Comparison of ENCODE assay signal across 26 cellular contexts in genomic region chr6:32906539-32906938, GRCh38. TPM values are rescaled to one million over a fixed set of nuclear protein-coding genes. Genes with fewer than 3 reads are reported as not detected.
A peak's percentile ranks its signal among the peaks of the same experiment; 100 is the strongest.
DNase-seq lines count a peak whose midpoint lies in the region; ATAC-seq, FAIRE-seq and TF ChIP-seq lines count a peak whose summit lies in the region.
"Had no signal": no experiment of that assay in that cellular context is flagged by ENCODE, and none has a peak within 500 bp of the region (broad histone marks: within the 10 kb centered on the region; RNA-seq: fewer than 3 reads in every experiment).

No MANE protein-coding gene starts in this region.

- DNase-seq in BJ (ENCODE audit: low read depth) (peak; percentile 19), LHCN-M2 (ENCODE audit: low read depth) (peak; percentile 59), bronchial epithelial cell (ENCODE audit: low read depth) (peak; percentile 55), kidney epithelial cell (ENCODE audit: low read depth) (peak; percentile 43), kidney (no peak), NCI-H69 (lab: John Stamatoyannopoulos, UW) (no peak), GM23338 (ENCODE audit: low spot score) (no peak)
- DNase-seq: activated B cell treated with CpG ODN at 0.5 μM for 24 hours; activated naive CD8-positive, alpha-beta T cell treated with anti-CD3 and anti-CD28 coated beads, Interleukin-2, amount 10 ng/mL, durations not matched to agents 7 days and 5 days; activated T-cell treated with anti-CD3 and anti-CD28 coated beads, Interleukin-2, amount 50 U/mL, for 72 hours; BE2C; caudate nucleus; effector memory CD8-positive, alpha-beta T cell; naive B cell; NCI-H1436; NCI-H345; NK-92 treated with Interleukin-12 subunit alpha and Interleukin-12 subunit beta, amount 100 ng/mL, for 24 hours; stimulated activated CD4-positive, alpha-beta T cell treated with anti-CD3 and anti-CD28 coated beads, Interleukin-4, amount 100 ng/mL, for 4 hours; stimulated activated CD8-positive, alpha-beta memory T cell treated with anti-CD3 and anti-CD28 coated beads, Interleukin-4, amount 100 ng/mL, for 48 hours; T-helper 2 cell had no signal

- H3F3A ChIP-seq in GM23338 (replicated peaks; ENCODE audit: low read depth), result no peaks in the 10 kb centered on the region

- no peaks in the 10 kb centered on the region for H3K79me2 ChIP-seq in GM23338 (replicated peaks; ENCODE audit: insufficient read depth)

- no peak overlapping the region for H3K27ac Mint-ChIP-seq in GM23338
- H3K27ac Mint-ChIP-seq: activated B cell treated with CpG ODN at 0.5 μM for 24 hours; activated naive CD8-positive, alpha-beta T cell treated with anti-CD3 and anti-CD28 coated beads, Interleukin-2, amount 10 ng/mL, durations not matched to agents 7 days and 5 days; activated T-cell treated with anti-CD3 and anti-CD28 coated beads, Interleukin-2, amount 50 U/mL, for 72 hours; effector memory CD8-positive, alpha-beta T cell; naive B cell had no signal

- no peaks in the 10 kb centered on the region for H4K20me1 ChIP-seq in GM23338 (replicated peaks; ENCODE audit: insufficient read depth)

- no peaks in the 10 kb centered on the region for H3K9me3 ChIP-seq in kidney (ENCODE audit: control insufficient read depth in 1 of 2, low read length in 2 of 2)
- H3K9me3 ChIP-seq: BE2C, gastroesophageal sphincter, suprapubic skin had no signal

- H3K27me3 ChIP-seq in BJ (ENCODE audit: control insufficient read depth, insufficient read depth, low read length) (no peaks in the 10 kb centered on the region), bronchial epithelial cell (ENCODE audit: control insufficient read depth, insufficient read depth, low read length) (peaks cover 3% of the 10 kb centered on the region), kidney epithelial cell (ENCODE audit: control insufficient read depth, insufficient read depth, low read length) (no peaks in the 10 kb centered on the region), GM23338 (ENCODE audit: insufficient read depth) (no peaks in the 10 kb centered on the region)

- no peak overlapping the region for H3K27ac ChIP-seq in kidney (ENCODE audit: low read depth in 2 of 2, low read length in 2 of 2)
- H3K27ac ChIP-seq in GM23338 (ENCODE audit: low read depth), result no peak overlapping the region
- H3K27ac ChIP-seq: gastroesophageal sphincter, suprapubic skin had no signal

- no peaks in the 10 kb centered on the region for H3K27me3 Mint-ChIP-seq in GM23338 (ENCODE audit: insufficient read depth, low read depth, poor library complexity)
- H3K27me3 Mint-ChIP-seq: activated B cell treated with CpG ODN at 0.5 μM for 24 hours, naive B cell had no signal

- ATAC-seq in HG03432 (IDR thresholded peaks at IDR 0.05; ENCODE audit: unreplicated experiment) (no peak), GM23338 (no peak)
- ATAC-seq: activated T-cell treated with anti-CD3 and anti-CD28 coated beads, Interleukin-2, amount 50 U/mL, for 72 hours; effector memory CD8-positive, alpha-beta T cell; gastroesophageal sphincter had no signal

- no peaks in the 10 kb centered on the region for H3K4me1 Mint-ChIP-seq in GM23338
- H3K4me1 Mint-ChIP-seq: activated naive CD8-positive, alpha-beta T cell treated with anti-CD3 and anti-CD28 coated beads, Interleukin-2, amount 10 ng/mL, durations not matched to agents 7 days and 5 days had no signal

- no peaks in the 10 kb centered on the region for H3K36me3 Mint-ChIP-seq in GM23338 (ENCODE audit: low read depth)

- no peak overlapping the region for H3K4me2 ChIP-seq in GM23338
- H3K4me2 ChIP-seq: smooth muscle cell had no signal

- H2AFZ ChIP-seq in GM23338, result no peak overlapping the region

- H3K9ac ChIP-seq in kidney (ENCODE audit: low read length in 2 of 2), result no peak overlapping the region

- FAIRE-seq in bronchial epithelial cell (lab: Jason Lieb, UNC) (no peak), kidney (lab: Jason Lieb, UNC) (no peak)
- FAIRE-seq: H1 had no signal

- H3K4me1 ChIP-seq in kidney (ENCODE audit: control insufficient read depth in 1 of 2, insufficient read depth in 1 of 2, low read depth in 1 of 2, low read length in 2 of 2) (no peaks in the 10 kb centered on the region), GM23338 (ENCODE audit: insufficient read depth) (no peaks in the 10 kb centered on the region)
- H3K4me1 ChIP-seq: BE2C, gastroesophageal sphincter, suprapubic skin had no signal

- no peak for TF ChIP-seq CTCF in BJ (IDR thresholded peaks at IDR 0.05; ENCODE audit: insufficient read depth, low read depth, low read length)
- TF ChIP-seq CTCF in bronchial epithelial cell (IDR thresholded peaks at IDR 0.05; ENCODE audit: insufficient read depth, low read length, severe bottlenecking), result no peak
- TF ChIP-seq CTCF in kidney epithelial cell (IDR thresholded peaks at IDR 0.05; ENCODE audit: insufficient read depth, low read length, poor library complexity, severe bottlenecking), result no peak
- TF ChIP-seq CTCF in kidney (IDR thresholded peaks at IDR 0.05; ENCODE audit: borderline replicate concordance, extremely low read depth, insufficient read depth), result no peak
- TF ChIP-seq CTCF in GM23338 (conservative IDR thresholded peaks at IDR 0.05; ENCODE audit: low read depth in 2 of 2), result no peak

- H3K9me3 Mint-ChIP-seq in GM23338, result no peaks in the 10 kb centered on the region
- H3K9me3 Mint-ChIP-seq: activated B cell treated with CpG ODN at 0.5 μM for 24 hours; activated naive CD8-positive, alpha-beta T cell treated with anti-CD3 and anti-CD28 coated beads, Interleukin-2, amount 10 ng/mL, durations not matched to agents 7 days and 5 days; activated T-cell treated with anti-CD3 and anti-CD28 coated beads, Interleukin-2, amount 50 U/mL, for 72 hours; effector memory CD8-positive, alpha-beta T cell; naive B cell had no signal

- no peaks in the 10 kb centered on the region for H3K9me2 ChIP-seq in GM23338 (ENCODE audit: insufficient read depth)

- H3K4me3 Mint-ChIP-seq in GM23338, result no peak overlapping the region
- H3K4me3 Mint-ChIP-seq: activated B cell treated with CpG ODN at 0.5 μM for 24 hours; activated naive CD8-positive, alpha-beta T cell treated with anti-CD3 and anti-CD28 coated beads, Interleukin-2, amount 10 ng/mL, durations not matched to agents 7 days and 5 days; activated T-cell treated with anti-CD3 and anti-CD28 coated beads, Interleukin-2, amount 50 U/mL, for 72 hours; effector memory CD8-positive, alpha-beta T cell; naive B cell had no signal

- POLR2A ChIA-PET in BJ (lab: Charles Lee), result no interaction called here

- H3K36me3 ChIP-seq in BJ (ENCODE audit: control insufficient read depth, insufficient read depth, low read length), result no peaks in the 10 kb centered on the region
- no peaks in the 10 kb centered on the region for H3K36me3 ChIP-seq in bronchial epithelial cell (ENCODE audit: control insufficient read depth, insufficient read depth, low read length)
- no peaks in the 10 kb centered on the region for H3K36me3 ChIP-seq in kidney epithelial cell (ENCODE audit: control insufficient read depth, insufficient read depth, low read length)
- no peaks in the 10 kb centered on the region for H3K36me3 ChIP-seq in kidney (ENCODE audit: control insufficient read depth in 1 of 2, insufficient read depth in 2 of 2, low read length in 2 of 2)
- H3K36me3 ChIP-seq in GM23338 (ENCODE audit: insufficient read depth), result no peaks in the 10 kb centered on the region
- H3K36me3 ChIP-seq: BE2C had no signal

- CTCF ChIA-PET in BJ (lab: Yijun Ruan, JAX), result interaction anchor here (0.8 to 3.3 kb wide), 3 partner anchors 12 to 41 kb away, joined by 3 to 7 read pairs (median 6); no protein-coding TSS in a partner anchor

- H3K4me3 ChIP-seq in BJ (ENCODE audit: low read depth, low read length), result no peak overlapping the region
- H3K4me3 ChIP-seq in bronchial epithelial cell (ENCODE audit: low read depth, low read length), result no peak overlapping the region
- H3K4me3 ChIP-seq in kidney epithelial cell (ENCODE audit: low read depth, low read length), result no peak overlapping the region
- no peak overlapping the region for H3K4me3 ChIP-seq in kidney (ENCODE audit: low read length in 2 of 2)
- no peak overlapping the region for H3K4me3 ChIP-seq in GM23338
- H3K4me3 ChIP-seq: gastroesophageal sphincter, lung, smooth muscle cell, suprapubic skin had no signal

- intact Hi-C loops in kidney (cut with DNase I), result no loop called here

RNA-seq across cellular contexts. Expression of gene HLA-DMB, which starts 34.3 kb away (rescaled TPM):
- polyA plus RNA-seq in BJ (2011; rRNA removed) (not detected in 2 replicates), kidney (ENCODE audit: insufficient read depth, low read depth, low replicate concordance) (45.5 TPM), GM23338 (2016; fragmentation: Nextera tagmentation; extraction: Ambion mirVana) (0.70 and 1.4 TPM in 2 replicates)
- polyA minus RNA-seq in BJ (2011; rRNA and poly(A)+ RNA removed), result not detected in 2 replicates
- total RNA-seq in LHCN-M2 (2014; rRNA removed) (0.38 TPM in 1 of 2 replicates, not detected in the other), bronchial epithelial cell (0.26 and 0.38 TPM in 2 replicates), kidney epithelial cell (1.0 and 2.3 TPM in 2 replicates), kidney (78.0 TPM)
- polyA plus RNA-seq in LHCN-M2 (2012), result 0.10 TPM
- total RNA-seq in GM23338 (2014; rRNA removed; shearing (Covaris generic)), result 1.3 and 1.6 TPM in 2 replicates
- total RNA-seq: smooth muscle cell had no signal
- polyA plus RNA-seq: smooth muscle cell had no signal

RNA-seq across cellular contexts. Expression of gene HLA-DMA, which starts 46.4 kb away (rescaled TPM):
- polyA plus RNA-seq in BJ (2011; rRNA removed), result 3.5 and 3.8 TPM in 2 replicates
- 0.72 and 2.2 TPM in 2 replicates for polyA minus RNA-seq in BJ (2011; rRNA and poly(A)+ RNA removed)
- 1.9 and 4.0 TPM in 2 replicates for total RNA-seq in LHCN-M2 (2014; rRNA removed)
- polyA plus RNA-seq in LHCN-M2 (2012), result 3.3 TPM
- 0.26 and 2.8 TPM in 2 replicates for total RNA-seq in bronchial epithelial cell
- total RNA-seq in kidney epithelial cell, result 1.6 and 4.7 TPM in 2 replicates
- total RNA-seq in kidney, result 98.5 TPM
- 101 TPM for polyA plus RNA-seq in kidney (ENCODE audit: insufficient read depth, low read depth, low replicate concordance)
- 3.5 and 5.2 TPM in 2 replicates for total RNA-seq in GM23338 (2014; rRNA removed; shearing (Covaris generic))
- 6.2 and 8.1 TPM in 2 replicates for polyA plus RNA-seq in GM23338 (2016; fragmentation: Nextera tagmentation; extraction: Ambion mirVana)

RNA-seq across cellular contexts. Expression of gene PSMB9, which starts 52.5 kb away (rescaled TPM):
- 37.9 and 44.7 TPM in 2 replicates for polyA plus RNA-seq in BJ (2011; rRNA removed)
- polyA minus RNA-seq in BJ (2011; rRNA and poly(A)+ RNA removed), result 12.2 and 18.1 TPM in 2 replicates
- total RNA-seq in LHCN-M2 (2014; rRNA removed), result 9.0 and 20.0 TPM in 2 replicates
- 37.0 TPM for polyA plus RNA-seq in LHCN-M2 (2012)
- total RNA-seq in bronchial epithelial cell, result 0.53 and 1.2 TPM in 2 replicates
- total RNA-seq in kidney epithelial cell, result 23.0 and 24.6 TPM in 2 replicates
- total RNA-seq in kidney, result 56.6 TPM
- polyA plus RNA-seq in kidney (ENCODE audit: insufficient read depth, low read depth, low replicate concordance), result 52.8 TPM
- total RNA-seq in GM23338 (2014; rRNA removed; shearing (Covaris generic)), result 2.8 TPM in 1 of 2 replicates, not detected in the other
- polyA plus RNA-seq in GM23338 (2016; fragmentation: Nextera tagmentation; extraction: Ambion mirVana), result 5.5 and 6.2 TPM in 2 replicates
- total RNA-seq: smooth muscle cell had no signal

RNA-seq across cellular contexts. Expression of gene TAP1, which starts 53.0 kb away (rescaled TPM):
- polyA plus RNA-seq in BJ (2011; rRNA removed) (58.4 and 80.4 TPM in 2 replicates), kidney (ENCODE audit: insufficient read depth, low read depth, low replicate concordance) (32.1 TPM), GM23338 (2016; fragmentation: Nextera tagmentation; extraction: Ambion mirVana) (13.8 and 14.2 TPM in 2 replicates)
- 34.9 and 58.0 TPM in 2 replicates for polyA minus RNA-seq in BJ (2011; rRNA and poly(A)+ RNA removed)
- total RNA-seq in LHCN-M2 (2014; rRNA removed) (50.1 and 56.2 TPM in 2 replicates), bronchial epithelial cell (27.7 and 28.2 TPM in 2 replicates), kidney epithelial cell (77.6 and 79.1 TPM in 2 replicates), kidney (45.4 TPM)
- 35.9 TPM for polyA plus RNA-seq in LHCN-M2 (2012)
- total RNA-seq in GM23338 (2014; rRNA removed; shearing (Covaris generic)), result 16.5 and 22.0 TPM in 2 replicates

Comparison
In these comparisons a context has a peak if more than half of its experiments do, and no peak if none do; other contexts are left out.
1. DNase-seq: peak in BJ (single experiment), LHCN-M2 (single experiment), bronchial epithelial cell (single experiment) and kidney epithelial cell (single experiment); none in kidney (single experiment), NCI-H69 (single experiment) and GM23338 (single experiment).
2. RNA of gene HLA-DMB, which starts 34.3 kb away (total RNA-seq): 78.0 TPM in kidney (single experiment); 1.3 to 1.6 TPM in GM23338, 1.0 to 2.3 TPM in kidney epithelial cell, 0.26 to 0.38 TPM in bronchial epithelial cell and 0.38 TPM in LHCN-M2; every median in the first group is over 10 times any median in the second.
3. RNA of gene HLA-DMA, which starts 46.4 kb away (total RNA-seq): 98.5 TPM in kidney (single experiment); 3.5 to 5.2 TPM in GM23338, 1.6 to 4.7 TPM in kidney epithelial cell, 1.9 to 4.0 TPM in LHCN-M2 and 0.26 to 2.8 TPM in bronchial epithelial cell; every median in the first group is over 10 times any median in the second.